Comparison of ENCODE assay signal across 11 cellular contexts in genomic region chr6:151285121-151285520, GRCh38. TPM values are rescaled to one million over a fixed set of nuclear protein-coding genes. Genes with fewer than 3 reads are reported as not detected.
DNase-seq lines count a peak whose midpoint lies in the region; ATAC-seq and TF ChIP-seq lines count a peak whose summit lies in the region.
"Had no signal": no experiment of that assay in that cellular context is flagged by ENCODE, and none has a peak within 500 bp of the region (broad histone marks: within the 10 kb centered on the region; RNA-seq: fewer than 3 reads in every experiment).

No MANE protein-coding gene starts in this region.

- H3K27me3 ChIP-seq in stomach, result no peaks in the 10 kb centered on the region

- no peaks in the 10 kb centered on the region for H3K36me3 ChIP-seq in HEK293 (ENCODE audit: control insufficient read depth in 2 of 2, insufficient read depth in 1 of 2, low read length in 2 of 2)
- no peaks in the 10 kb centered on the region for H3K36me3 ChIP-seq in stomach

- H3K4me1 ChIP-seq in HEK293 (ENCODE audit: control insufficient read depth, insufficient read depth, low read length) (no peaks in the 10 kb centered on the region), stomach (peaks cover 0 to 34% (median 16%) of the 10 kb centered on the region in 4 donors)

- H3K27ac ChIP-seq in HEK293 (ENCODE audit: extremely low read depth, low read depth, low read length) (no peak overlapping the region), stomach (peak overlapping the region in 4 of 5 donors; percentile 5 to 59 (median 45))

- ATAC-seq in GM19351 (IDR thresholded peaks at IDR 0.05; ENCODE audit: unreplicated experiment), result no peak
- ATAC-seq in HG03025 (IDR thresholded peaks at IDR 0.05; ENCODE audit: low FRiP score, unreplicated experiment), result no peak

- no peaks in the 10 kb centered on the region for H3K9me3 ChIP-seq in HEK293 (ENCODE audit: control insufficient read depth, insufficient read depth, low read depth, low read length)
- no peaks in the 10 kb centered on the region for H3K9me3 ChIP-seq in stomach

- intact Hi-C loops in stomach (cut with DNase I; ENCODE audit: low total_unique reads), result no loop called here

- TF ChIP-seq POLR2A in stomach (IDR thresholded peaks at IDR 0.05), result no peak

- H3K4me3 ChIP-seq in HEK293 (ENCODE audit: low read depth, low read length), result no peak overlapping the region
- H3K4me3 ChIP-seq in stomach, result no peak overlapping the region

- CTCF ChIA-PET in HEK293 (lab: Yijun Ruan, JAX), result interaction anchor here (0.7 to 1.0 kb wide), 2 partner anchors 23 to 40 kb away, joined by 3 to 4 read pairs; no protein-coding TSS in a partner anchor

- TF ChIP-seq CTCF in HEK293 (tag by site-specific recombination; IDR thresholded peaks at IDR 0.05) (no peak), stomach (IDR thresholded peaks at IDR 0.05) (no peak)

- DNase-seq in astrocyte of the hippocampus (ENCODE audit: low read depth, low spot score), result peak; percentile 60
- peak; percentile 41 for DNase-seq in hepatic stellate cell (ENCODE audit: low spot score)
- DNase-seq in stomach, result no peak
- no peak for DNase-seq in activated gamma-delta T cell (lab: John Stamatoyannopoulos, UW)
- DNase-seq: effector CD4-positive, alpha-beta T cell; KBM-7; stimulated activated CD4-positive, alpha-beta T cell treated with anti-CD3 and anti-CD28 coated beads, Interleukin-15, amount 100 ng/mL, for 24 hours; stimulated activated naive CD8-positive, alpha-beta T cell treated with anti-CD3 and anti-CD28 coated beads, Interleukin-15, amount 100 ng/mL, for 72 hours had no signal

- TF ChIP-seq EP300 in stomach (IDR thresholded peaks at IDR 0.05), result no peak

- POLR2A ChIA-PET in HEK293 (lab: Yijun Ruan, JAX), result interaction anchor here (0.5 kb wide), 1 partner anchor 191 kb away, joined by 3 read pairs; no protein-coding TSS in a partner anchor

TF ChIP-seq in HEK293, 187 proteins besides CTCF, POLR2A, EP300 and RAD21:
- TF ChIP-seq ZNF248 (tag by site-specific recombination; IDR thresholded peaks at IDR 0.05), result no peak
- no peak for TF ChIP-seq ZBTB10 (tag by site-specific recombination; IDR thresholded peaks at IDR 0.05)
- no peak for TF ChIP-seq ZNF112 (tag by site-specific recombination; IDR thresholded peaks at IDR 0.05)
- no peak for TF ChIP-seq ZNF114 (tag by site-specific recombination; IDR thresholded peaks at IDR 0.05)
- TF ChIP-seq GLIS1 (tag by site-specific recombination; IDR thresholded peaks at IDR 0.05), result no peak
- no peak for TF ChIP-seq ZNF658 (tag by site-specific recombination; IDR thresholded peaks at IDR 0.05)
- TF ChIP-seq ZSCAN4 (tag by site-specific recombination; IDR thresholded peaks at IDR 0.05), result peak; percentile 75
- no peak for TF ChIP-seq ZNF426 (tag by site-specific recombination; IDR thresholded peaks at IDR 0.05)

RNA-seq across cellular contexts. Expression of gene AKAP12, which starts 45.4 kb away (rescaled TPM):
- 100 to 1,000 TPM in 1 of 5 donors, 10 to 100 TPM in 4; 26.2 to 110 (median 44.9) TPM for total RNA-seq in stomach
- polyA plus RNA-seq in stomach, result 1 to 10 TPM; 4.2 to 8.9 (median 8.0) TPM

Comparison
In these comparisons a context has a peak if more than half of its experiments do, and no peak if none do; other contexts are left out.
1. DNase-seq: peak in astrocyte of the hippocampus (single experiment) and hepatic stellate cell (single experiment); none in stomach (single experiment) and activated gamma-delta T cell (single experiment).